ENCODE assay signal across 11 cellular contexts in genomic region chr3:13018039-13018431, GRCh38. TPM values are rescaled to one million over a fixed set of nuclear protein-coding genes. Genes with fewer than 3 reads are reported as not detected.
DNase-seq lines count a peak whose midpoint lies in the region; ATAC-seq and TF ChIP-seq lines count a peak whose summit lies in the region.
"Had no signal": no experiment of that assay in that cellular context is flagged by ENCODE, and none has a peak within 500 bp of the region (broad histone marks: within the 10 kb centered on the region; RNA-seq: fewer than 3 reads in every experiment).

No MANE protein-coding gene starts in this region.

- no peak for TF ChIP-seq POLR2A in vagina (IDR thresholded peaks at IDR 0.05)

- H3K27me3 Mint-ChIP-seq in activated T-cell treated with anti-CD3 and anti-CD28 coated beads, Interleukin-2, amount 50 U/mL, for 24 hours, result no peaks in the 10 kb centered on the region
- H3K27me3 Mint-ChIP-seq in activated T-helper 1 cell treated with anti-CD3 and anti-CD28 coated beads, Interleukin-12 subunit alpha, Interleukin-12 subunit beta, Interleukin-2, Interleukin-4 antibody, amounts not matched to agents 30 ng/mL and 10 ng/mL and 1 ng/mL, durations not matched to agents 14 hours and 24 hours and 36 hours (ENCODE audit: insufficient read depth), result no peaks in the 10 kb centered on the region
- peaks cover 8 to 28% (median 13%) of the 10 kb centered on the region in 3 donors for H3K27me3 Mint-ChIP-seq in immature natural killer cell (ENCODE audit: low read depth in 3 of 3)
- H3K27me3 Mint-ChIP-seq: activated naive CD8-positive, alpha-beta T cell had no signal

- intact Hi-C loops in activated T-helper 1 cell treated with anti-CD3 and anti-CD28 coated beads, Interleukin-12 subunit alpha, Interleukin-12 subunit beta, Interleukin-2, Interleukin-4 antibody, amounts not matched to agents 30 ng/mL and 10 ng/mL and 1 ng/mL, durations not matched to agents 14 hours and 24 hours and 36 hours (cut with micrococcal nuclease), result loop anchor here (10.0 kb wide), 1 partner anchor 533 kb away; the partner anchor contains the start of gene TSEN2
- intact Hi-C loops in vagina (cut with DNase I), result no loop called here

- peak overlapping the region; percentile 57 for H3K27ac Mint-ChIP-seq in activated T-cell treated with anti-CD3 and anti-CD28 coated beads, Interleukin-2, amount 50 U/mL, for 24 hours
- H3K27ac Mint-ChIP-seq in activated T-helper 1 cell treated with anti-CD3 and anti-CD28 coated beads, Interleukin-12 subunit alpha, Interleukin-12 subunit beta, Interleukin-2, Interleukin-4 antibody, amounts not matched to agents 30 ng/mL and 10 ng/mL and 1 ng/mL, durations not matched to agents 14 hours and 24 hours and 36 hours, result peak overlapping the region; percentile 40
- peak overlapping the region; percentile 99 to 100 (median 100) for H3K27ac Mint-ChIP-seq in immature natural killer cell

- peak overlapping the region; percentile 15 for H3K27ac ChIP-seq in vagina
- H3K27ac ChIP-seq: HL-60 had no signal

- in situ Hi-C loops in ACHN (cut with HindIII; ENCODE audit: low pct_ligation_motif_present, low pct_unique_long_range_greater_than_20kb, low sequenced_read_pairs), result no loop called here

- peaks cover 50% of the 10 kb centered on the region for H3K4me1 ChIP-seq in vagina

- no peaks in the 10 kb centered on the region for H3K9me3 ChIP-seq in vagina

- peaks cover 43% of the 10 kb centered on the region for H3K4me1 Mint-ChIP-seq in activated T-cell treated with anti-CD3 and anti-CD28 coated beads, Interleukin-2, amount 50 U/mL, for 24 hours (ENCODE audit: low read depth)
- peaks cover 48% of the 10 kb centered on the region for H3K4me1 Mint-ChIP-seq in activated T-helper 1 cell treated with anti-CD3 and anti-CD28 coated beads, Interleukin-12 subunit alpha, Interleukin-12 subunit beta, Interleukin-2, Interleukin-4 antibody, amounts not matched to agents 30 ng/mL and 10 ng/mL and 1 ng/mL, durations not matched to agents 14 hours and 24 hours and 36 hours (ENCODE audit: low read depth)
- peaks cover 58 to 69% of the 10 kb centered on the region in 2 donors for H3K4me1 Mint-ChIP-seq in immature natural killer cell

- H3K4me3 Mint-ChIP-seq in activated T-cell treated with anti-CD3 and anti-CD28 coated beads, Interleukin-2, amount 50 U/mL, for 24 hours, result no peak overlapping the region
- no peak overlapping the region for H3K4me3 Mint-ChIP-seq in activated T-helper 1 cell treated with anti-CD3 and anti-CD28 coated beads, Interleukin-12 subunit alpha, Interleukin-12 subunit beta, Interleukin-2, Interleukin-4 antibody, amounts not matched to agents 30 ng/mL and 10 ng/mL and 1 ng/mL, durations not matched to agents 14 hours and 24 hours and 36 hours
- H3K4me3 Mint-ChIP-seq in immature natural killer cell, result no peak overlapping the region

- no peak overlapping the region for H3K4me3 ChIP-seq in vagina

- no peaks in the 10 kb centered on the region for H3K9me3 Mint-ChIP-seq in activated T-cell treated with anti-CD3 and anti-CD28 coated beads, Interleukin-2, amount 50 U/mL, for 24 hours
- H3K9me3 Mint-ChIP-seq in activated T-helper 1 cell treated with anti-CD3 and anti-CD28 coated beads, Interleukin-12 subunit alpha, Interleukin-12 subunit beta, Interleukin-2, Interleukin-4 antibody, amounts not matched to agents 30 ng/mL and 10 ng/mL and 1 ng/mL, durations not matched to agents 14 hours and 24 hours and 36 hours, result no peaks in the 10 kb centered on the region
- H3K9me3 Mint-ChIP-seq in immature natural killer cell, result no peaks in the 10 kb centered on the region

- H3K27me3 ChIP-seq in vagina, result no peaks in the 10 kb centered on the region

- DNase-seq in activated T-cell treated with anti-CD3 and anti-CD28 coated beads, Interleukin-2, amount 50 U/mL, for 24 hours, result no peak
- DNase-seq in activated T-cell treated with anti-CD3 and anti-CD28 coated beads, Interleukin-2, amount 50 U/mL, for 48 hours, result no peak
- no peak for DNase-seq in activated T-helper 1 cell treated with anti-CD3 and anti-CD28 coated beads, Interleukin-12 subunit alpha, Interleukin-12 subunit beta, Interleukin-2, Interleukin-4 antibody, amounts not matched to agents 30 ng/mL and 10 ng/mL and 1 ng/mL, durations not matched to agents 14 hours and 24 hours and 36 hours (ENCODE audit: low spot score)
- no peak for DNase-seq in immature natural killer cell
- no peak for DNase-seq in vagina (ENCODE audit: extremely low spot score in 2 of 2)
- no peak for DNase-seq in ACHN
- no peak for DNase-seq in omental fat pad (ENCODE audit: low spot score)
- DNase-seq: SW 1271 had no signal

- peaks cover 5% of the 10 kb centered on the region for H3K36me3 Mint-ChIP-seq in activated T-cell treated with anti-CD3 and anti-CD28 coated beads, Interleukin-2, amount 50 U/mL, for 24 hours (ENCODE audit: low read depth)
- peaks cover 2% of the 10 kb centered on the region for H3K36me3 Mint-ChIP-seq in activated T-helper 1 cell treated with anti-CD3 and anti-CD28 coated beads, Interleukin-12 subunit alpha, Interleukin-12 subunit beta, Interleukin-2, Interleukin-4 antibody, amounts not matched to agents 30 ng/mL and 10 ng/mL and 1 ng/mL, durations not matched to agents 14 hours and 24 hours and 36 hours (ENCODE audit: low read depth)
- H3K36me3 Mint-ChIP-seq in immature natural killer cell, result peaks cover 0 to 3% (median 0%) of the 10 kb centered on the region in 3 donors
- H3K36me3 Mint-ChIP-seq: activated naive CD8-positive, alpha-beta T cell had no signal

- ATAC-seq in omental fat pad (ENCODE audit: low FRiP score) (no peak), GM18511 (IDR thresholded peaks at IDR 0.05; ENCODE audit: unreplicated experiment) (no peak)

- H3K36me3 ChIP-seq in vagina, result no peaks in the 10 kb centered on the region

- TF ChIP-seq CTCF in vagina (IDR thresholded peaks at IDR 0.05) (no peak), omental fat pad (IDR thresholded peaks at IDR 0.05) (no peak)

RNA-seq across cellular contexts. Expression of gene IQSEC1, which starts 55.2 kb away (rescaled TPM):
- total RNA-seq in activated T-helper 1 cell treated with anti-CD3 and anti-CD28 coated beads, Interleukin-12 subunit alpha, Interleukin-12 subunit beta, Interleukin-2, Interleukin-4 antibody, amounts not matched to agents 30 ng/mL and 10 ng/mL and 1 ng/mL, durations not matched to agents 14 hours and 24 hours and 36 hours, result 24.9 and 31.4 TPM in 2 replicates
- 10 to 100 TPM in 2 of 3 donors, 1 to 10 TPM in 1; 9.0 to 40.5 (median 15.3) TPM for polyA plus RNA-seq in immature natural killer cell
- 34.9 TPM for total RNA-seq in vagina
- 10 to 100 TPM; 33.6 to 72.0 (median 55.9) TPM for total RNA-seq in omental fat pad

Comparison
In these comparisons a context has a peak if more than half of its experiments do, and no peak if none do; other contexts are left out.
1. H3K27ac Mint-ChIP-seq: peak in every context shown above with its lines; median percentile 100 in immature natural killer cell; 57 in activated T-cell treated with anti-CD3 and anti-CD28 coated beads, Interleukin-2, amount 50 U/mL, for 24 hours; 40 in activated T-helper 1 cell treated with anti-CD3 and anti-CD28 coated beads, Interleukin-12 subunit alpha, Interleukin-12 subunit beta, Interleukin-2, Interleukin-4 antibody, amounts not matched to agents 30 ng/mL and 10 ng/mL and 1 ng/mL, durations not matched to agents 14 hours and 24 hours and 36 hours.